29 cellular contexts compared by ENCODE assay signal in genomic region chr5:72658161-72658560, GRCh38.
"Had no signal": no experiment of that assay in that cellular context is flagged by ENCODE, and none has a peak within 500 bp of the region (broad histone marks: within the 10 kb centered on the region; RNA-seq: fewer than 3 reads in every experiment).

No MANE protein-coding gene starts in this region.

- H3K36me3 Mint-ChIP-seq: mesothelial cell of epicardium; naive B cell; natural killer cell; neural progenitor cell; stimulated activated memory B cell treated with anti-CD40 and anti-IgM and Interleukin-4, amounts not matched to agents 10 μg/mL and 1 μg/mL and 100 μg/mL, for 72 hours had no signal

- H3K36me3 ChIP-seq: left ventricle myocardium inferior, neural progenitor cell, neutrophil, right atrium auricular region, right lobe of liver, thyroid gland, transverse colon, upper lobe of right lung had no signal

- H3K4me3 ChIP-seq: left ventricle myocardium inferior, lung, neural progenitor cell, right atrium auricular region, right lobe of liver, smooth muscle cell, testis, thyroid gland, transverse colon, upper lobe of right lung had no signal

- H3K27me3 ChIP-seq: neural progenitor cell, neutrophil, right atrium auricular region, right lobe of liver, testis, thyroid gland, transverse colon, upper lobe of right lung had no signal

- H3K27ac Mint-ChIP-seq: mesothelial cell of epicardium; naive B cell; natural killer cell; nephron progenitor cell; neural progenitor cell; progenitor cell of endocrine pancreas; stimulated activated memory B cell treated with anti-CD40 and anti-IgM and Interleukin-4, amounts not matched to agents 10 μg/mL and 1 μg/mL and 100 μg/mL, for 72 hours; stimulated activated naive CD8-positive, alpha-beta T cell treated with anti-CD3 and anti-CD28 coated beads, Interleukin-15, amount 100 ng/mL, for 72 hours had no signal

- H3K9ac ChIP-seq: neural progenitor cell had no signal

- H3K4me1 ChIP-seq: left ventricle myocardium inferior, right atrium auricular region, right lobe of liver, testis, thyroid gland, upper lobe of right lung had no signal

- H3K27ac ChIP-seq: left ventricle myocardium inferior, neural progenitor cell, neutrophil, right atrium auricular region, right lobe of liver, testis, thyroid gland, transverse colon, upper lobe of right lung had no signal

- H3K9me3 ChIP-seq: left ventricle myocardium inferior, neutrophil, right atrium auricular region, right lobe of liver, testis, thyroid gland, transverse colon, upper lobe of right lung had no signal

- H3K4me1 Mint-ChIP-seq: naive B cell; natural killer cell; stimulated activated memory B cell treated with anti-CD40 and anti-IgM and Interleukin-4, amounts not matched to agents 10 μg/mL and 1 μg/mL and 100 μg/mL, for 72 hours; stimulated activated naive CD8-positive, alpha-beta T cell treated with anti-CD3 and anti-CD28 coated beads, Interleukin-15, amount 100 ng/mL, for 72 hours had no signal

- H2AFZ ChIP-seq: neural progenitor cell had no signal

- DNase-seq: hippocampal formation; kidney glomerular epithelial cell; left colon; left ventricle myocardium inferior; naive B cell; natural killer cell; nephron progenitor cell; occipital lobe; right lobe of liver; stimulated activated CD4-positive, alpha-beta T cell treated with anti-CD3 and anti-CD28 coated beads, Interleukin-1b, Interleukin-23, amount 100 ng/mL, for 48 hours; stimulated activated CD4-positive, alpha-beta T cell treated with anti-CD3 and anti-CD28 coated beads, Interleukin-2, amount 100 ng/mL, for 48 hours; stimulated activated CD4-positive, alpha-beta T cell treated with anti-CD3 and anti-CD28 coated beads, Interleukin-4, amount 100 ng/mL, for 4 hours; stimulated activated CD8-positive, alpha-beta memory T cell treated with anti-CD3 and anti-CD28 coated beads, Interleukin-4, amount 100 ng/mL, for 48 hours; stimulated activated naive CD4-positive, alpha-beta T cell treated with Interleukin-2 at 50 U/mL for 16 hours; stimulated activated naive CD8-positive, alpha-beta T cell treated with anti-CD3 and anti-CD28 coated beads, Interleukin-15, amount 100 ng/mL, for 72 hours; testis; thyroid gland; transverse colon; upper lobe of right lung had no signal

- H3K9me3 Mint-ChIP-seq: mesothelial cell of epicardium; naive B cell; natural killer cell; nephron progenitor cell; stimulated activated memory B cell treated with anti-CD40 and anti-IgM and Interleukin-4, amounts not matched to agents 10 μg/mL and 1 μg/mL and 100 μg/mL, for 72 hours; stimulated activated naive CD8-positive, alpha-beta T cell treated with anti-CD3 and anti-CD28 coated beads, Interleukin-15, amount 100 ng/mL, for 72 hours had no signal

- FAIRE-seq: keratinocyte, urothelium cell line had no signal

- ATAC-seq: left colon; natural killer cell; right lobe of liver; stimulated activated memory B cell treated with anti-CD40 and anti-IgM and Interleukin-4, amounts not matched to agents 10 μg/mL and 1 μg/mL and 100 μg/mL, for 72 hours; stimulated activated naive CD8-positive, alpha-beta T cell treated with anti-CD3 and anti-CD28 coated beads, Interleukin-15, amount 100 ng/mL, for 72 hours; upper lobe of right lung had no signal

- H3K4me3 Mint-ChIP-seq: mesothelial cell of epicardium; naive B cell; natural killer cell; nephron progenitor cell; neural progenitor cell; stimulated activated memory B cell treated with anti-CD40 and anti-IgM and Interleukin-4, amounts not matched to agents 10 μg/mL and 1 μg/mL and 100 μg/mL, for 72 hours; stimulated activated naive CD8-positive, alpha-beta T cell treated with anti-CD3 and anti-CD28 coated beads, Interleukin-15, amount 100 ng/mL, for 72 hours had no signal

- H3K4me2 ChIP-seq: neural progenitor cell, smooth muscle cell had no signal
